8 cellular contexts compared by ENCODE assay signal in the genomic region with DNA sequence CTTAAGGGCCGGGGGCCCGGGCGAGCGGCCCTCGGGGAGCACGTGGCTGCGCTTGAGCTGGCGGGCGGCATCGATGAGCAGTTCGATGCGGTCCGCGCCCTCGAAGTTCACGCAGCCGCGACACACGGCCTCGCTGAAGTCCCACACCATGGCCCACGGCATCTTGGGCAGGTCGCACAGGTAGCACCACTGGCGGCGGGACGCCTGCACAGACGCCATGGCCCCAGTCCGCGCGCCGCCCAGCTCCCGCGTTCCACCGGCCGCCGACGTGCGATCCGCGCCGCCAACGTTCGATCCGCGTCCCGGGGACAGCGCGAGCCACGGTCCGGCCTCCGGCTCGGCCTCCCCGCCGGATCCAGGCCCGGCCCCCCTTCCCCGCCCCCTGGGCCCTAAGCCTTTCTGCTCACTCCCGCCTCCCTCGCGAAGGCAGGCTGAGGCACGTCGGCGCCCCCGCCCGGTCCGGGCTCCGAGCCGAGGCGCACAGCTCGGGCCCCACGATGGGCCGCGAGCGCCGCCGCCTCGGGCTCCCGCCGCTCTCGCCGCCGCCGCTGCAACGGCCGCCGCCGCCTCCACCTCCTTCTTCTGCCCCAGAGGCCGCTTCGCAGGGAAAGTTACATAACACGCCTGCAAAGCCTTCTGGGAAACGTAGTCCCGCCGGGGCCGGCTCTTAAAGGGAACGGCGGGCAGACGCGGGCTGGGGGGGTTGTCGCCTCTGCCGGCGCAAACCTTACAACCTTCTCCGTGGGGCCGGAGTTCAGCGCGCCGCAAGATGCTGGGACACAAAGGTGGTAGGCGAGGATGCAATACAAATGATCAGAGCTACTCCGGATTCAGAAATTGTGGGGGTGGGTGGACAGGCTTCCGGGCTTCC. TPM values are rescaled to one million over a fixed set of nuclear protein-coding genes. Genes with fewer than 3 reads are reported as not detected.
DNase-seq lines count a peak whose midpoint lies in the region; ATAC-seq and TF ChIP-seq lines count a peak whose summit lies in the region.

A gene with protein sequence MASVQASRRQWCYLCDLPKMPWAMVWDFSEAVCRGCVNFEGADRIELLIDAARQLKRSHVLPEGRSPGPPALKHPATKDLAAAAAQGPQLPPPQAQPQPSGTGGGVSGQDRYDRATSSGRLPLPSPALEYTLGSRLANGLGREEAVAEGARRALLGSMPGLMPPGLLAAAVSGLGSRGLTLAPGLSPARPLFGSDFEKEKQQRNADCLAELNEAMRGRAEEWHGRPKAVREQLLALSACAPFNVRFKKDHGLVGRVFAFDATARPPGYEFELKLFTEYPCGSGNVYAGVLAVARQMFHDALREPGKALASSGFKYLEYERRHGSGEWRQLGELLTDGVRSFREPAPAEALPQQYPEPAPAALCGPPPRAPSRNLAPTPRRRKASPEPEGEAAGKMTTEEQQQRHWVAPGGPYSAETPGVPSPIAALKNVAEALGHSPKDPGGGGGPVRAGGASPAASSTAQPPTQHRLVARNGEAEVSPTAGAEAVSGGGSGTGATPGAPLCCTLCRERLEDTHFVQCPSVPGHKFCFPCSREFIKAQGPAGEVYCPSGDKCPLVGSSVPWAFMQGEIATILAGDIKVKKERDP (minus strand): TSS at position 586 of the 871 bp plus-strand sequence. CDS start 367 bp downstream, at position 219.

- ATAC-seq in HG03103 (IDR thresholded peaks at IDR 0.05; ENCODE audit: low read depth, unreplicated experiment), result peak; percentile 44

- peaks cover 17% of the 10 kb centered on the region for H3K36me3 ChIP-seq in WERI-Rb-1
- H3K36me3 ChIP-seq in breast epithelium, result no peaks in the 10 kb centered on the region

- intact Hi-C loops in breast epithelium (cut with DNase I; ENCODE audit: low total_unique reads), result no loop called here

- H3K9me3 ChIP-seq in WERI-Rb-1 (ENCODE audit: severe bottlenecking), result no peaks in the 10 kb centered on the region
- no peaks in the 10 kb centered on the region for H3K9me3 ChIP-seq in breast epithelium

- no peak; the same call in 1 of the 2 replicates for TF ChIP-seq CTCF in 22Rv1 (IDR thresholded peaks at IDR 0.05)
- no peak for TF ChIP-seq CTCF in WERI-Rb-1 (IDR thresholded peaks at IDR 0.05; ENCODE audit: low read depth, low read length)
- TF ChIP-seq CTCF in breast epithelium (IDR thresholded peaks at IDR 0.05), result no peak

- TF ChIP-seq POLR2A in GM18526 (IDR thresholded peaks at IDR 0.05; ENCODE audit: extremely low read depth, insufficient read length) (peak; percentile 55), breast epithelium (IDR thresholded peaks at IDR 0.05) (no peak)

- H3K4me3 ChIP-seq in WERI-Rb-1 (ENCODE audit: low read depth, low read length) (peak within 1 kb of the TSS; percentile 77), breast epithelium (peak within 1 kb of the TSS; percentile 80 to 86 (median 84)), skin epidermis (peak within 1 kb of the TSS; percentile 42 to 93 (median 74))

- H3K27ac ChIP-seq in 22Rv1, result peak within 1 kb of the TSS; percentile 100
- peak within 1 kb of the TSS; percentile 88 for H3K27ac ChIP-seq in WERI-Rb-1
- H3K27ac ChIP-seq in breast epithelium, result peak within 1 kb of the TSS; percentile 91 to 92
- H3K27ac ChIP-seq in skin epidermis, result peak within 1 kb of the TSS; percentile 59 to 97 (median 88)

- peaks cover 16 to 22% of the 10 kb centered on the region in 2 donors for H3K4me1 ChIP-seq in breast epithelium

- no peaks in the 10 kb centered on the region for H3K27me3 ChIP-seq in WERI-Rb-1 (ENCODE audit: insufficient read depth, low read depth, severe bottlenecking)
- H3K27me3 ChIP-seq in breast epithelium, result peaks cover 0 to 2% of the 10 kb centered on the region in 2 donors

- peak; percentile 73 for DNase-seq in NCI-H2227 treated with DMSO at 0.1 percent for 48 hours (lab: John Stamatoyannopoulos, UW)
- DNase-seq in WERI-Rb-1, result peak; percentile 91
- peak; percentile 91 to 93 for DNase-seq in breast epithelium (ENCODE audit: low spot score in 2 of 2)
- peak; percentile 86 for DNase-seq in iPS-NIHi11 (ENCODE audit: low spot score)

RNA-seq across cellular contexts. Expression of the gene that starts here (rescaled TPM):
- 10 to 100 TPM; 16.5 to 26.5 (median 19.7) TPM for total RNA-seq in breast epithelium

Comparison
In these comparisons a context has a peak if more than half of its experiments do, and no peak if none do; other contexts are left out.
1. Peak in every context shown above with its lines: DNase-seq, ATAC-seq, H3K4me3 ChIP-seq and H3K27ac ChIP-seq.